Comparison of ENCODE assay signal across 15 cellular contexts in genomic region chr12:122977153-122977552, GRCh38. TPM values are rescaled to one million over a fixed set of nuclear protein-coding genes. Genes with fewer than 3 reads are reported as not detected.
A peak's percentile ranks its signal among the peaks of the same experiment; 100 is the strongest.
DNase-seq lines count a peak whose midpoint lies in the region; ATAC-seq lines count a peak whose summit lies in the region.
"Had no signal": no experiment of that assay in that cellular context is flagged by ENCODE, and none has a peak within 500 bp of the region (broad histone marks: within the 10 kb centered on the region; RNA-seq: fewer than 3 reads in every experiment).

No MANE protein-coding gene starts in this region.

- no peak overlapping the region for H3K4me3 ChIP-seq in skeletal muscle satellite cell (ENCODE audit: low read length)

- no peak for ATAC-seq in central memory CD8-positive, alpha-beta T cell (replicated peaks; ENCODE audit: extremely low read depth, poor library complexity, severe bottlenecking)
- ATAC-seq: foreskin keratinocyte, left lobe of liver, PC-3, SK-N-SH treated with all-trans-retinoic acid at 6 μM for 48 hours had no signal

- no peaks in the 10 kb centered on the region for H3K9me3 Mint-ChIP-seq in activated naive CD4-positive, alpha-beta T cell treated with anti-CD3 and anti-CD28 coated beads, Interleukin-2, amount 50 U/mL, for 24 hours
- H3K9me3 Mint-ChIP-seq in IgD-negative memory B cell, result no peaks in the 10 kb centered on the region
- no peaks in the 10 kb centered on the region for H3K9me3 Mint-ChIP-seq in central memory CD8-positive, alpha-beta T cell

- H3K27ac Mint-ChIP-seq in activated naive CD4-positive, alpha-beta T cell treated with anti-CD3 and anti-CD28 coated beads, Interleukin-2, amount 50 U/mL, for 24 hours, result no peak overlapping the region
- H3K27ac Mint-ChIP-seq in IgD-negative memory B cell, result no peak overlapping the region
- no peak overlapping the region for H3K27ac Mint-ChIP-seq in central memory CD8-positive, alpha-beta T cell (ENCODE audit: low read depth)

- H3K36me3 Mint-ChIP-seq in activated naive CD4-positive, alpha-beta T cell treated with anti-CD3 and anti-CD28 coated beads, Interleukin-2, amount 50 U/mL, for 24 hours, result peaks cover 1% of the 10 kb centered on the region
- no peaks in the 10 kb centered on the region for H3K36me3 Mint-ChIP-seq in IgD-negative memory B cell
- H3K36me3 Mint-ChIP-seq in central memory CD8-positive, alpha-beta T cell (ENCODE audit: insufficient read depth), result peaks cover 15% of the 10 kb centered on the region

- H3K4me1 ChIP-seq in skeletal muscle satellite cell (ENCODE audit: control insufficient read depth, insufficient read depth, low read length), result peaks cover 32% of the 10 kb centered on the region
- H3K4me1 ChIP-seq: foreskin keratinocyte had no signal

- H3K27me3 ChIP-seq in skeletal muscle satellite cell (ENCODE audit: control insufficient read depth, insufficient read depth, low read length), result no peaks in the 10 kb centered on the region
- H3K27me3 ChIP-seq: foreskin keratinocyte had no signal

- no peaks in the 10 kb centered on the region for H3K9me3 ChIP-seq in skeletal muscle satellite cell (replicated peaks; ENCODE audit: low read length)

- H3K9ac ChIP-seq in skeletal muscle satellite cell (ENCODE audit: low read depth, low read length), result peak overlapping the region; percentile 99

- H3K36me3 ChIP-seq in skeletal muscle satellite cell (ENCODE audit: insufficient read depth, low read length), result peaks cover 13% of the 10 kb centered on the region

- H3K4me2 ChIP-seq in skeletal muscle satellite cell (ENCODE audit: low read length), result no peak overlapping the region

- peak overlapping the region; percentile 57 for H3K4me3 Mint-ChIP-seq in activated naive CD4-positive, alpha-beta T cell treated with anti-CD3 and anti-CD28 coated beads, Interleukin-2, amount 50 U/mL, for 24 hours
- H3K4me3 Mint-ChIP-seq in IgD-negative memory B cell, result peak overlapping the region in 3 of 4 donors; percentile 17 to 100 (median 50)
- H3K4me3 Mint-ChIP-seq in central memory CD8-positive, alpha-beta T cell, result peak overlapping the region; percentile 23

- H3K4me1 Mint-ChIP-seq in activated naive CD4-positive, alpha-beta T cell treated with anti-CD3 and anti-CD28 coated beads, Interleukin-2, amount 50 U/mL, for 24 hours, result peaks cover 46% of the 10 kb centered on the region
- H3K4me1 Mint-ChIP-seq in IgD-negative memory B cell, result peaks cover 10 to 28% (median 15%) of the 10 kb centered on the region in 3 donors
- peaks cover 23% of the 10 kb centered on the region for H3K4me1 Mint-ChIP-seq in central memory CD8-positive, alpha-beta T cell

- no peaks in the 10 kb centered on the region for H3K27me3 Mint-ChIP-seq in activated naive CD4-positive, alpha-beta T cell treated with anti-CD3 and anti-CD28 coated beads, Interleukin-2, amount 50 U/mL, for 24 hours
- H3K27me3 Mint-ChIP-seq in IgD-negative memory B cell, result no peaks in the 10 kb centered on the region
- H3K27me3 Mint-ChIP-seq in central memory CD8-positive, alpha-beta T cell, result no peaks in the 10 kb centered on the region

- no peak for DNase-seq in activated naive CD4-positive, alpha-beta T cell (lab: John Stamatoyannopoulos, UW)
- DNase-seq in central memory CD8-positive, alpha-beta T cell (ENCODE audit: low spot score in 2 of 2), result no peak
- no peak for DNase-seq in HuH-7.5 (ENCODE audit: low spot score)
- DNase-seq in NOMO-1 treated with DMSO at 0.1 percent for 48 hours (lab: John Stamatoyannopoulos, UW; ENCODE audit: unreplicated experiment), result no peak
- DNase-seq in NCI-H1092 treated with DMSO at 0.1 percent for 48 hours (lab: John Stamatoyannopoulos, UW), result no peak
- DNase-seq: amniotic stem cell, foreskin keratinocyte, NCI-H1694 treated with DMSO at 0.1 percent for 48 hours, NCI-H510A, PC-3 had no signal

RNA-seq across cellular contexts. Expression of gene OGFOD2, which starts 2.1 kb away (rescaled TPM):
- 20.2 TPM for polyA plus RNA-seq in IgD-negative memory B cell
- total RNA-seq in skeletal muscle satellite cell (2012; rRNA removed), result 9.8 and 12.7 TPM in 2 replicates

RNA-seq across cellular contexts. Expression of gene ARL6IP4, which starts 3.3 kb away (rescaled TPM):
- polyA plus RNA-seq in IgD-negative memory B cell, result 296 TPM
- 139 and 158 TPM in 2 replicates for total RNA-seq in skeletal muscle satellite cell (2012; rRNA removed)

RNA-seq across cellular contexts. Expression of gene ABCB9, which starts 10.9 kb away (rescaled TPM):
- 0.93 TPM for polyA plus RNA-seq in IgD-negative memory B cell
- 9.0 and 9.9 TPM in 2 replicates for total RNA-seq in skeletal muscle satellite cell (2012; rRNA removed)
